1 cellular context compared by ENCODE assay signal in the genomic region with DNA sequence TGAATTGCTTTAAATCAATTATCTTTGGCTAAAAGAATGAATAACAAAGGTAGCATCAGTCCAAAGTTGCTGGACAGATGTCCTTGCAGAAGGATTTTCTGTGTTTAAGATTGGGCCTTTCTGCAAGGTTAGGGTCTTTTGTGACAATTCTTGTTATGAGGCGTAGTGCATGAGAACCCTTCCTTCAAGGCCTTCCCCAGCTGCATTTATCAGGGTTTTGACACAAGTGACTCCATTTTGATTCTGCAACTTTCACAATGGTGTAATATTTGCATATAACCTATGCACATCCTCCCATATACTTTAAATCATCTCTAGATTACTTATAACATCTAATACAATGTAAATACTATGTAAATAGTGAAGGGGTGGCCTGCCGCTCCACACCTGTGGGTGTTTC.
A peak's percentile ranks its signal among the peaks of the same experiment; 100 is the strongest.
TF ChIP-seq lines count a peak whose summit lies in the region.

No MANE protein-coding gene starts in this region.

TF ChIP-seq in K562, 482 proteins besides CTCF, POLR2A, EP300 and RAD21 (continued from another document and continues in another):
- TF ChIP-seq, protein P1, sequence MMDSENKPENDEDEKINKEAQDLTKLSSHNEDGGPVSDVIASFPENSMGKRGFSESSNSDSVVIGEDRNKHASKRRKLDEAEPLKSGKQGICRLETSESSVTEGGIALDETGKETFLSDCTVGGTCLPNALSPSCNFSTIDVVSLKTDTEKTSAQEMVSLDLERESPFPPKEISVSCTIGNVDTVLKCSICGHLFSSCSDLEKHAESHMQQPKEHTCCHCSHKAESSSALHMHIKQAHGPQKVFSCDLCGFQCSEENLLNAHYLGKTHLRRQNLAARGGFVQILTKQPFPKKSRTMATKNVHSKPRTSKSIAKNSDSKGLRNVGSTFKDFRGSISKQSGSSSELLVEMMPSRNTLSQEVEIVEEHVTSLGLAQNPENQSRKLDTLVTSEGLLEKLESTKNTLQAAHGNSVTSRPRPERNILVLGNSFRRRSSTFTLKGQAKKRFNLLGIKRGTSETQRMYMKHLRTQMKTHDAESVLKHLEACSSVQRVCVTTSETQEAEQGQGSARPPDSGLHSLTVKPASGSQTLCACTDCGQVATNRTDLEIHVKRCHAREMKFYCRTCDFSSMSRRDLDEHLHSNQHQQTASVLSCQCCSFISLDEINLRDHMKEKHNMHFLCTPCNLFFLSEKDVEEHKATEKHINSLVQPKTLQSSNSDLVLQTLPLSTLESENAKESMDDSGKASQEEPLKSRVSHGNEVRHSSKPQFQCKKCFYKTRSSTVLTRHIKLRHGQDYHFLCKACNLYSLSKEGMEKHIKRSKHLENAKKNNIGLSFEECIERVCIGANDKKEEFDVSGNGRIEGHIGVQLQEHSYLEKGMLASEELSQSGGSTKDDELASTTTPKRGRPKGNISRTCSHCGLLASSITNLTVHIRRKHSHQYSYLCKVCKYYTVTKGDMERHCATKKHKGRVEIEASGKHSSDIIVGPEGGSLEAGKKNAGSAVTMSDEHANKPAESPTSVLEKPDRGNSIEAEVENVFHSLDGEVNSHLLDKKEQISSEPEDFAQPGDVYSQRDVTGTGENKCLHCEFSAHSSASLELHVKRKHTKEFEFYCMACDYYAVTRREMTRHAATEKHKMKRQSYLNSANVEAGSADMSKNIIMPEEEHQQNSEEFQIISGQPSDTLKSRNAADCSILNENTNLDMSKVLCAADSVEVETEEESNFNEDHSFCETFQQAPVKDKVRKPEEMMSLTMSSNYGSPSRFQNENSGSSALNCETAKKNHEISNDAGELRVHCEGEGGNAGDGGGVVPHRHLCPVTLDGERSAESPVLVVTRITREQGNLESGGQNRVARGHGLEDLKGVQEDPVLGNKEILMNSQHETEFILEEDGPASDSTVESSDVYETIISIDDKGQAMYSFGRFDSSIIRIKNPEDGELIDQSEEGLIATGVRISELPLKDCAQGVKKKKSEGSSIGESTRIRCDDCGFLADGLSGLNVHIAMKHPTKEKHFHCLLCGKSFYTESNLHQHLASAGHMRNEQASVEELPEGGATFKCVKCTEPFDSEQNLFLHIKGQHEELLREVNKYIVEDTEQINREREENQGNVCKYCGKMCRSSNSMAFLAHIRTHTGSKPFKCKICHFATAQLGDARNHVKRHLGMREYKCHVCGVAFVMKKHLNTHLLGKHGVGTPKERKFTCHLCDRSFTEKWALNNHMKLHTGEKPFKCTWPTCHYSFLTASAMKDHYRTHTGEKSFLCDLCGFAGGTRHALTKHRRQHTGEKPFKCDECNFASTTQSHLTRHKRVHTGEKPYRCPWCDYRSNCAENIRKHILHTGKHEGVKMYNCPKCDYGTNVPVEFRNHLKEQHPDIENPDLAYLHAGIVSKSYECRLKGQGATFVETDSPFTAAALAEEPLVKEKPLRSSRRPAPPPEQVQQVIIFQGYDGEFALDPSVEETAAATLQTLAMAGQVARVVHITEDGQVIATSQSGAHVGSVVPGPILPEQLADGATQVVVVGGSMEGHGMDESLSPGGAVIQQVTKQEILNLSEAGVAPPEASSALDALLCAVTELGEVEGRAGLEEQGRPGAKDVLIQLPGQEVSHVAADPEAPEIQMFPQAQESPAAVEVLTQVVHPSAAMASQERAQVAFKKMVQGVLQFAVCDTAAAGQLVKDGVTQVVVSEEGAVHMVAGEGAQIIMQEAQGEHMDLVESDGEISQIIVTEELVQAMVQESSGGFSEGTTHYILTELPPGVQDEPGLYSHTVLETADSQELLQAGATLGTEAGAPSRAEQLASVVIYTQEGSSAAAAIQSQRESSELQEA (IDR thresholded peaks at IDR 0.05; ENCODE audit: low read depth), result no peak
- TF ChIP-seq COPS2 (conservative IDR thresholded peaks at IDR 0.05), result no peak
- TF ChIP-seq, protein P2, sequence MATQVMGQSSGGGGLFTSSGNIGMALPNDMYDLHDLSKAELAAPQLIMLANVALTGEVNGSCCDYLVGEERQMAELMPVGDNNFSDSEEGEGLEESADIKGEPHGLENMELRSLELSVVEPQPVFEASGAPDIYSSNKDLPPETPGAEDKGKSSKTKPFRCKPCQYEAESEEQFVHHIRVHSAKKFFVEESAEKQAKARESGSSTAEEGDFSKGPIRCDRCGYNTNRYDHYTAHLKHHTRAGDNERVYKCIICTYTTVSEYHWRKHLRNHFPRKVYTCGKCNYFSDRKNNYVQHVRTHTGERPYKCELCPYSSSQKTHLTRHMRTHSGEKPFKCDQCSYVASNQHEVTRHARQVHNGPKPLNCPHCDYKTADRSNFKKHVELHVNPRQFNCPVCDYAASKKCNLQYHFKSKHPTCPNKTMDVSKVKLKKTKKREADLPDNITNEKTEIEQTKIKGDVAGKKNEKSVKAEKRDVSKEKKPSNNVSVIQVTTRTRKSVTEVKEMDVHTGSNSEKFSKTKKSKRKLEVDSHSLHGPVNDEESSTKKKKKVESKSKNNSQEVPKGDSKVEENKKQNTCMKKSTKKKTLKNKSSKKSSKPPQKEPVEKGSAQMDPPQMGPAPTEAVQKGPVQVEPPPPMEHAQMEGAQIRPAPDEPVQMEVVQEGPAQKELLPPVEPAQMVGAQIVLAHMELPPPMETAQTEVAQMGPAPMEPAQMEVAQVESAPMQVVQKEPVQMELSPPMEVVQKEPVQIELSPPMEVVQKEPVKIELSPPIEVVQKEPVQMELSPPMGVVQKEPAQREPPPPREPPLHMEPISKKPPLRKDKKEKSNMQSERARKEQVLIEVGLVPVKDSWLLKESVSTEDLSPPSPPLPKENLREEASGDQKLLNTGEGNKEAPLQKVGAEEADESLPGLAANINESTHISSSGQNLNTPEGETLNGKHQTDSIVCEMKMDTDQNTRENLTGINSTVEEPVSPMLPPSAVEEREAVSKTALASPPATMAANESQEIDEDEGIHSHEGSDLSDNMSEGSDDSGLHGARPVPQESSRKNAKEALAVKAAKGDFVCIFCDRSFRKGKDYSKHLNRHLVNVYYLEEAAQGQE (CRISPR knock-in tag; IDR thresholded peaks at IDR 0.05; ENCODE audit: low read depth), result no peak
- TF ChIP-seq, protein P3, sequence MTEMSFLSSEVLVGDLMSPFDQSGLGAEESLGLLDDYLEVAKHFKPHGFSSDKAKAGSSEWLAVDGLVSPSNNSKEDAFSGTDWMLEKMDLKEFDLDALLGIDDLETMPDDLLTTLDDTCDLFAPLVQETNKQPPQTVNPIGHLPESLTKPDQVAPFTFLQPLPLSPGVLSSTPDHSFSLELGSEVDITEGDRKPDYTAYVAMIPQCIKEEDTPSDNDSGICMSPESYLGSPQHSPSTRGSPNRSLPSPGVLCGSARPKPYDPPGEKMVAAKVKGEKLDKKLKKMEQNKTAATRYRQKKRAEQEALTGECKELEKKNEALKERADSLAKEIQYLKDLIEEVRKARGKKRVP (CRISPR knock-in tag; IDR thresholded peaks at IDR 0.05), result peak; percentile 53; the same call in 1 of the 2 replicates
- TF ChIP-seq, protein P4, sequence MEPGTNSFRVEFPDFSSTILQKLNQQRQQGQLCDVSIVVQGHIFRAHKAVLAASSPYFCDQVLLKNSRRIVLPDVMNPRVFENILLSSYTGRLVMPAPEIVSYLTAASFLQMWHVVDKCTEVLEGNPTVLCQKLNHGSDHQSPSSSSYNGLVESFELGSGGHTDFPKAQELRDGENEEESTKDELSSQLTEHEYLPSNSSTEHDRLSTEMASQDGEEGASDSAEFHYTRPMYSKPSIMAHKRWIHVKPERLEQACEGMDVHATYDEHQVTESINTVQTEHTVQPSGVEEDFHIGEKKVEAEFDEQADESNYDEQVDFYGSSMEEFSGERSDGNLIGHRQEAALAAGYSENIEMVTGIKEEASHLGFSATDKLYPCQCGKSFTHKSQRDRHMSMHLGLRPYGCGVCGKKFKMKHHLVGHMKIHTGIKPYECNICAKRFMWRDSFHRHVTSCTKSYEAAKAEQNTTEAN (CRISPR knock-in tag; IDR thresholded peaks at IDR 0.05), result no peak
- TF ChIP-seq KLF16 (IDR thresholded peaks at IDR 0.05), result no peak
- no peak for TF ChIP-seq ZNF830 (CRISPR knock-in tag; IDR thresholded peaks at IDR 0.05)
- no peak for TF ChIP-seq ZZZ3 (IDR thresholded peaks at IDR 0.05)
- no peak for TF ChIP-seq YBX1 (IDR thresholded peaks at IDR 0.05)
- no peak for TF ChIP-seq OTX1 (CRISPR knock-in tag; IDR thresholded peaks at IDR 0.05)
- no peak for TF ChIP-seq HMG20A (CRISPR knock-in tag; conservative IDR thresholded peaks at IDR 0.05)
- TF ChIP-seq PTRF (tag; IDR thresholded peaks at IDR 0.05), result peak; percentile 86
- TF ChIP-seq TCF3 (CRISPR knock-in tag; IDR thresholded peaks at IDR 0.05), result no peak
- TF ChIP-seq, protein P5, sequence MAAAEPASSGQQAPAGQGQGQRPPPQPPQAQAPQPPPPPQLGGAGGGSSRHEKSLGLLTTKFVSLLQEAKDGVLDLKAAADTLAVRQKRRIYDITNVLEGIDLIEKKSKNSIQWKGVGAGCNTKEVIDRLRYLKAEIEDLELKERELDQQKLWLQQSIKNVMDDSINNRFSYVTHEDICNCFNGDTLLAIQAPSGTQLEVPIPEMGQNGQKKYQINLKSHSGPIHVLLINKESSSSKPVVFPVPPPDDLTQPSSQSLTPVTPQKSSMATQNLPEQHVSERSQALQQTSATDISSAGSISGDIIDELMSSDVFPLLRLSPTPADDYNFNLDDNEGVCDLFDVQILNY (CRISPR knock-in tag; IDR thresholded peaks at IDR 0.05), result no peak
- no peak for TF ChIP-seq TOE1 (IDR thresholded peaks at IDR 0.05; ENCODE audit: borderline replicate concordance)
- no peak for TF ChIP-seq TOE1 (CRISPR knock-in tag; IDR thresholded peaks at IDR 0.05; ENCODE audit: borderline replicate concordance, low read depth)
- no peak for TF ChIP-seq RBM39 (optimal IDR thresholded peaks at IDR 0.05; ENCODE audit: low read depth, low read length)
- TF ChIP-seq, protein P6, sequence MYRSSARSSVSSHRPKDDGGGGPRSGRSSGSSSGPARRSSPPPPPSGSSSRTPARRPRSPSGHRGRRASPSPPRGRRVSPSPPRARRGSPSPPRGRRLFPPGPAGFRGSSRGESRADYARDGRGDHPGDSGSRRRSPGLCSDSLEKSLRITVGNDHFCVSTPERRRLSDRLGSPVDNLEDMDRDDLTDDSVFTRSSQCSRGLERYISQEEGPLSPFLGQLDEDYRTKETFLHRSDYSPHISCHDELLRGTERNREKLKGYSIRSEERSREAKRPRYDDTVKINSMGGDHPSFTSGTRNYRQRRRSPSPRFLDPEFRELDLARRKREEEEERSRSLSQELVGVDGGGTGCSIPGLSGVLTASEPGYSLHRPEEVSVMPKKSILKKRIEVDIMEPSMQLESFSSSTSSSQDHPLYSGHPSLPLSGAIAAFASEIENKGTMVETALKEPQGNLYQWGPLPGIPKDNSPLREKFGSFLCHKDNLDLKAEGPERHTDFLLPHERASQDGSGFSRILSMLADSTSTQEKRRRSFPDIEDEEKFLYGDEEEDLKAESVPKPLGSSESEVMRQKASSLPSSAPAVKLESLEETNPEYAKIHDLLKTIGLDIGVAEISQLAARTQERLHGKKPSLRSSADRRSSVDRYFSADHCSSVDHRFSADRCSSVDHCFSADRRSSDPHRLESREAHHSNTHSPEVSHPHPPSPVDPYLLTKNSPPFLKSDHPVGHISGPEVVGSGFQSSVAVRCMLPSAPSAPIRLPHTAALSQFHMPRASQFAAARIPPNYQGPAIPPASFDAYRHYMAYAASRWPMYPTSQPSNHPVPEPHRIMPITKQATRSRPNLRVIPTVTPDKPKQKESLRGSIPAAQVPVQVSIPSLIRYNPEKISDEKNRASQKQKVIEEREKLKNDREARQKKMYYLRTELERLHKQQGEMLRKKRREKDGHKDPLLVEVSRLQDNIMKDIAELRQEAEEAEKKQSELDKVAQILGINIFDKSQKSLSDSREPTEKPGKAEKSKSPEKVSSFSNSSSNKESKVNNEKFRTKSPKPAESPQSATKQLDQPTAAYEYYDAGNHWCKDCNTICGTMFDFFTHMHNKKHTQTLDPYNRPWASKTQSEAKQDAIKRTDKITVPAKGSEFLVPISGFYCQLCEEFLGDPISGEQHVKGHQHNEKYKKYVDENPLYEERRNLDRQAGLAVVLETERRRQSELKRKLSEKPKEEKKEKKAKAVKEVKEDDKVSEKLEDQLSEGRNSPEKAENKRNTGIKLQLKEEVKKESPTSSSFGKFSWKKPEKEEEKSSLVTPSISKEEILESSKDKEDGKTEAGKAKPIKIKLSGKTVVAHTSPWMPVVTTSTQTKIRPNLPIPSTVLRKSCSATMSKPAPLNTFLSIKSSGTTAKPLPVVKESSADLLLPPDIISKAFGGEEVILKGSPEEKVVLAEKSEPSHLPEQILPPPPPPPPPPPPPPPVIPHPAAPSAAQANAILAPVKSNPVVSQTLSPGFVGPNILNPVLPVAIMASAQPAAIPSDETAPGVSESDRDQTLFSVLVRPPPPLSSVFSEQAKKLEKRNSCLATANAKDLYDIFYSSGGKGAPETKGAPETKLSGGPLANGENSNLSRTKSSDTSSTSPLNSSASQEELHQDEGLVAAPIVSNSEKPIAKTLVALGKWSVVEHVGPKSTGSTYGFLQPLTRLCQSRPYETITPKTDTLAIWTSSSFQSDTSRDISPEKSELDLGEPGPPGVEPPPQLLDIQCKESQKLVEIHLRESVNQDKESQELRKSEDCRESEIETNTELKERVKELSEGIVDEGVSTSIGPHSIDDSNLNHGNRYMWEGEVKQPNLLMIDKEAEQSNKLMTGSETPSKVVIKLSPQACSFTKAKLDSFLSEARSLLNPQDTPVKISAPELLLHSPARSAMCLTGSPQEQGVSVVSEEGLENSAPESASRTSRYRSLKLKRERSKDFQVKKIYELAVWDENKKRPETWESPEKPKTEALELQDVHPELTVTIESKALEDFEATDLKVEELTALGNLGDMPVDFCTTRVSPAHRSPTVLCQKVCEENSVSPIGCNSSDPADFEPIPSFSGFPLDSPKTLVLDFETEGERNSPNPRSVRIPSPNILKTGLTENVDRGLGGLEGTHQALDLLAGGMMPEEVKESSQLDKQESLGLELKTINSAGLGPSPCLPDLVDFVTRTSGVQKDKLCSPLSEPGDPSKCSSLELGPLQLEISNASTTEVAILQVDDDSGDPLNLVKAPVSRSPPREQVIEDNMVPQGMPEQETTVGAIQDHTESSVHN (IDR thresholded peaks at IDR 0.05; ENCODE audit: borderline replicate concordance in 1 of 2, low read depth in 1 of 2), result no peak
- TF ChIP-seq HMGN3 (IDR thresholded peaks at IDR 0.05; ENCODE audit: borderline replicate concordance, extremely low read depth, insufficient read length, low read depth, low read length), result no peak
- TF ChIP-seq ARID1B (IDR thresholded peaks at IDR 0.05), result no peak
- TF ChIP-seq ZNF717 (CRISPR knock-in tag; IDR thresholded peaks at IDR 0.05), result no peak
- no peak for TF ChIP-seq SMARCA4 (IDR thresholded peaks at IDR 0.05)
- no peak for TF ChIP-seq ZFP1 (CRISPR knock-in tag; IDR thresholded peaks at IDR 0.05)
- TF ChIP-seq, protein P7, sequence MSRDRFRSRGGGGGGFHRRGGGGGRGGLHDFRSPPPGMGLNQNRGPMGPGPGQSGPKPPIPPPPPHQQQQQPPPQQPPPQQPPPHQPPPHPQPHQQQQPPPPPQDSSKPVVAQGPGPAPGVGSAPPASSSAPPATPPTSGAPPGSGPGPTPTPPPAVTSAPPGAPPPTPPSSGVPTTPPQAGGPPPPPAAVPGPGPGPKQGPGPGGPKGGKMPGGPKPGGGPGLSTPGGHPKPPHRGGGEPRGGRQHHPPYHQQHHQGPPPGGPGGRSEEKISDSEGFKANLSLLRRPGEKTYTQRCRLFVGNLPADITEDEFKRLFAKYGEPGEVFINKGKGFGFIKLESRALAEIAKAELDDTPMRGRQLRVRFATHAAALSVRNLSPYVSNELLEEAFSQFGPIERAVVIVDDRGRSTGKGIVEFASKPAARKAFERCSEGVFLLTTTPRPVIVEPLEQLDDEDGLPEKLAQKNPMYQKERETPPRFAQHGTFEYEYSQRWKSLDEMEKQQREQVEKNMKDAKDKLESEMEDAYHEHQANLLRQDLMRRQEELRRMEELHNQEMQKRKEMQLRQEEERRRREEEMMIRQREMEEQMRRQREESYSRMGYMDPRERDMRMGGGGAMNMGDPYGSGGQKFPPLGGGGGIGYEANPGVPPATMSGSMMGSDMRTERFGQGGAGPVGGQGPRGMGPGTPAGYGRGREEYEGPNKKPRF (IDR thresholded peaks at IDR 0.05; ENCODE audit: low read depth, low read length), result no peak
- TF ChIP-seq, protein P8, sequence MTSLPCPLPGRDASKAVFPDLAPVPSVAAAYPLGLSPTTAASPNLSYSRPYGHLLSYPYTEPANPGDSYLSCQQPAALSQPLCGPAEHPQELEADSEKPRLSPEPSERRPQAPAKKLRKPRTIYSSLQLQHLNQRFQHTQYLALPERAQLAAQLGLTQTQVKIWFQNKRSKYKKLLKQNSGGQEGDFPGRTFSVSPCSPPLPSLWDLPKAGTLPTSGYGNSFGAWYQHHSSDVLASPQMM (CRISPR knock-in tag; IDR thresholded peaks at IDR 0.05), result no peak
- peak; percentile 79 for TF ChIP-seq GTF2A2 (tag; IDR thresholded peaks at IDR 0.05)
- no peak for TF ChIP-seq KDM5B (IDR thresholded peaks at IDR 0.05; ENCODE audit: insufficient replicate concordance, low read depth, low read length)
